ENCODE assay signal across 26 cellular contexts in genomic region chr1:24085546-24085945, GRCh38. TPM values are rescaled to one million over a fixed set of nuclear protein-coding genes. Genes with fewer than 3 reads are reported as not detected.
DNase-seq lines count a peak whose midpoint lies in the region; FAIRE-seq and TF ChIP-seq lines count a peak whose summit lies in the region.
"Had no signal": no experiment of that assay in that cellular context is flagged by ENCODE, and none has a peak within 500 bp of the region (broad histone marks: within the 10 kb centered on the region; RNA-seq: fewer than 3 reads in every experiment).

No MANE protein-coding gene starts in this region.

- no peak for TF ChIP-seq CTCF in AG09309 (IDR thresholded peaks at IDR 0.05; ENCODE audit: control insufficient read depth, insufficient read depth, low read depth, low read length, missing control alignments)
- no peak for TF ChIP-seq CTCF in astrocyte (IDR thresholded peaks at IDR 0.05; ENCODE audit: insufficient read depth, low read depth, low read length)
- no peak for TF ChIP-seq CTCF in suprapubic skin (IDR thresholded peaks at IDR 0.05)

- no peak for FAIRE-seq in astrocyte (lab: Jason Lieb, UNC)
- FAIRE-seq: A204.1 had no signal

- H3K4me1 Mint-ChIP-seq in astrocyte (ENCODE audit: low read depth, unreplicated experiment) = no peaks in the 10 kb centered on the region
- H3K4me1 Mint-ChIP-seq: activated CD4-positive, alpha-beta T cell treated with anti-CD3 and anti-CD28 coated beads, Interleukin-2, amount 10 ng/mL, durations not matched to agents 7 days and 5 days; naive thymus-derived CD8-positive, alpha-beta T cell had no signal

- no peak overlapping the region for H3K4me2 ChIP-seq in astrocyte (ENCODE audit: low read length)
- H3K4me2 ChIP-seq: hepatocyte had no signal

- peaks cover 2% of the 10 kb centered on the region for H3K36me3 Mint-ChIP-seq in astrocyte (ENCODE audit: low read depth, unreplicated experiment)
- H3K36me3 Mint-ChIP-seq: naive thymus-derived CD8-positive, alpha-beta T cell; type B pancreatic cell had no signal

- H3K9me3 ChIP-seq in astrocyte (ENCODE audit: insufficient read depth, low read depth, low read length) (no peaks in the 10 kb centered on the region), suprapubic skin (no peaks in the 10 kb centered on the region)
- H3K9me3 ChIP-seq: esophagus squamous epithelium, ovary had no signal

- H3K79me2 ChIP-seq in astrocyte (ENCODE audit: insufficient read depth, low read length) = no peaks in the 10 kb centered on the region
- H3K79me2 ChIP-seq: hepatocyte had no signal

- H3K4me3 Mint-ChIP-seq in astrocyte (ENCODE audit: unreplicated experiment) = no peak overlapping the region
- H3K4me3 Mint-ChIP-seq: activated CD4-positive, alpha-beta T cell treated with anti-CD3 and anti-CD28 coated beads, Interleukin-2, amount 10 ng/mL, durations not matched to agents 7 days and 5 days; CD4-positive, alpha-beta T cell; naive thymus-derived CD8-positive, alpha-beta T cell; type B pancreatic cell had no signal

- H3K9ac ChIP-seq in astrocyte (ENCODE audit: low read length) = no peak overlapping the region

- no peak overlapping the region for H3K27ac Mint-ChIP-seq in astrocyte (ENCODE audit: unreplicated experiment)
- H3K27ac Mint-ChIP-seq: activated CD4-positive, alpha-beta T cell treated with anti-CD3 and anti-CD28 coated beads, Interleukin-2, amount 10 ng/mL, durations not matched to agents 7 days and 5 days; CD4-positive, alpha-beta T cell; naive thymus-derived CD8-positive, alpha-beta T cell; type B pancreatic cell had no signal

- 80% methylated on average over 3 of the region's 3 CpGs for WGBS in suprapubic skin

- H3K27me3 Mint-ChIP-seq in astrocyte (ENCODE audit: low read depth, unreplicated experiment) = peaks cover 52% of the 10 kb centered on the region
- H3K27me3 Mint-ChIP-seq: CD4-positive, alpha-beta T cell had no signal

- no peaks in the 10 kb centered on the region for H4K20me1 ChIP-seq in astrocyte (ENCODE audit: insufficient read depth, low read length)

- no peak for TF ChIP-seq EP300 in suprapubic skin (IDR thresholded peaks at IDR 0.05)

- peaks cover 4% of the 10 kb centered on the region for H3K27me3 ChIP-seq in astrocyte (ENCODE audit: insufficient read depth, low read length)
- no peaks in the 10 kb centered on the region for H3K27me3 ChIP-seq in suprapubic skin
- H3K27me3 ChIP-seq: esophagus squamous epithelium, hepatocyte, ovary had no signal

- no peak overlapping the region for H3K27ac ChIP-seq in astrocyte (ENCODE audit: low read depth, low read length)
- no peak overlapping the region for H3K27ac ChIP-seq in suprapubic skin
- H3K27ac ChIP-seq: esophagus squamous epithelium, hepatocyte, ovary had no signal

- H3K4me3 ChIP-seq in AG09309 (ENCODE audit: control insufficient read depth, low read depth, low read length) (no peak overlapping the region), astrocyte (ENCODE audit: insufficient read depth, low read depth, low read length) (no peak overlapping the region), suprapubic skin (no peak overlapping the region)
- H3K4me3 ChIP-seq: esophagus squamous epithelium, hepatocyte, ovary had no signal

- H3K4me1 ChIP-seq in astrocyte (ENCODE audit: insufficient read depth, low read length) (no peaks in the 10 kb centered on the region), suprapubic skin (peaks cover 9% of the 10 kb centered on the region)

- DNase-seq in AG09309 (ENCODE audit: low read depth) (peak; percentile 69), HS-5 (ENCODE audit: low read depth) (peak; percentile 8), astrocyte (ENCODE audit: low read depth) (peak; percentile 38), glomerular visceral epithelial cell (ENCODE audit: extremely low spot score) (peak; percentile 54), suprapubic skin (ENCODE audit: low spot score in 2 of 2) (no peak), NCI-H446 (lab: John Stamatoyannopoulos, UW) (no peak), superior temporal gyrus (ENCODE audit: extremely low spot score) (no peak)
- DNase-seq in activated effector memory CD4-positive, alpha-beta T cell treated with anti-CD3 and anti-CD28 coated beads, Interleukin-2, amount 50 U/mL, for 16 hours = no peak
- DNase-seq: activated CD4-positive, alpha-beta T cell treated with anti-CD3 and anti-CD28 coated beads, Interleukin-2, amount 10 ng/mL, durations not matched to agents 7 days and 5 days; activated CD8-positive, alpha-beta memory T cell treated with anti-CD3 and anti-CD28 coated beads, Interleukin-2, amount 50 U/mL, for 4 hours; activated gamma-delta T cell treated with Interleukin-2 at 50 U/mL for 16 hours; CD4-positive, alpha-beta T cell; effector memory CD4-positive, alpha-beta T cell; esophagus squamous epithelium; islet precursor cell; mesenchymal stem cell; naive thymus-derived CD8-positive, alpha-beta T cell; NCI-H2029; ovary; stimulated activated naive CD8-positive, alpha-beta T cell treated with anti-CD3 and anti-CD28 coated beads, Interleukin-15, Interleukin-2, amounts not matched to agents 100 U/mL and 50 U/mL, for 24 hours; T-helper 1 cell had no signal

- no peak overlapping the region for H2AFZ ChIP-seq in astrocyte (ENCODE audit: low read depth, low read length)
- H2AFZ ChIP-seq: hepatocyte had no signal

- TF ChIP-seq POLR2A in suprapubic skin (IDR thresholded peaks at IDR 0.05) = no peak

- no peaks in the 10 kb centered on the region for H3K36me3 ChIP-seq in astrocyte (ENCODE audit: insufficient read depth, low read length)
- no peaks in the 10 kb centered on the region for H3K36me3 ChIP-seq in suprapubic skin
- H3K36me3 ChIP-seq: esophagus squamous epithelium, ovary had no signal

- H3K9me3 Mint-ChIP-seq in astrocyte (ENCODE audit: unreplicated experiment) = peaks cover 2% of the 10 kb centered on the region
- H3K9me3 Mint-ChIP-seq: activated CD4-positive, alpha-beta T cell treated with anti-CD3 and anti-CD28 coated beads, Interleukin-2, amount 10 ng/mL, durations not matched to agents 7 days and 5 days; CD4-positive, alpha-beta T cell; naive thymus-derived CD8-positive, alpha-beta T cell; type B pancreatic cell had no signal

RNA-seq across cellular contexts. Expression of gene MYOM3, which starts 26.4 kb away (rescaled TPM):
- 1.0 and 1.4 TPM in 2 replicates for total RNA-seq in astrocyte
- 1 to 10 TPM; 1.5 to 2.3 (median 2.1) TPM for total RNA-seq in suprapubic skin
- total RNA-seq: activated CD4-positive, alpha-beta T cell treated with anti-CD3 and anti-CD28 coated beads, Interleukin-2, amount 10 ng/mL, durations not matched to agents 7 days and 5 days; CD4-positive, alpha-beta T cell; naive thymus-derived CD8-positive, alpha-beta T cell had no signal

RNA-seq across cellular contexts. Expression of gene IL22RA1, which starts 57.4 kb away (rescaled TPM):
- total RNA-seq in astrocyte (not detected in 2 replicates), suprapubic skin (10 to 100 TPM; 16.6 to 36.4 (median 27.8) TPM)
- total RNA-seq: activated CD4-positive, alpha-beta T cell treated with anti-CD3 and anti-CD28 coated beads, Interleukin-2, amount 10 ng/mL, durations not matched to agents 7 days and 5 days; CD4-positive, alpha-beta T cell; cerebellum; naive thymus-derived CD8-positive, alpha-beta T cell; sciatic nerve had no signal

Comparison
In these comparisons a context has a peak if more than half of its experiments do, and no peak if none do; other contexts are left out.
1. DNase-seq: peak in AG09309 (single experiment), HS-5 (single experiment), astrocyte (single experiment) and glomerular visceral epithelial cell (single experiment); none in suprapubic skin (0 of 2), activated effector memory CD4-positive, alpha-beta T cell treated with anti-CD3 and anti-CD28 coated beads, Interleukin-2, amount 50 U/mL, for 16 hours (single experiment), NCI-H446 (0 of 2) and superior temporal gyrus (single experiment).
2. RNA of gene IL22RA1, which starts 57.4 kb away (total RNA-seq): 16.6 to 36.4 TPM in suprapubic skin; not detected in astrocyte; every median in the first group is over 10 times any median in the second.